In genomic region chr22:39534591-39535301, GRCh38 we compare ENCODE assay signal across 8 cellular contexts. TPM values are rescaled to one million over a fixed set of nuclear protein-coding genes. Genes with fewer than 3 reads are reported as not detected.
A peak's percentile ranks its signal among the peaks of the same experiment; 100 is the strongest.
DNase-seq lines count a peak whose midpoint lies in the region; ATAC-seq and TF ChIP-seq lines count a peak whose summit lies in the region.

No MANE protein-coding gene starts in this region.

- no peak for TF ChIP-seq POLR2A in upper lobe of left lung (IDR thresholded peaks at IDR 0.05)

- H3K27ac ChIP-seq in parathyroid adenoma (no peak overlapping the region), upper lobe of left lung (no peak overlapping the region)

- H3K9me3 ChIP-seq in parathyroid adenoma (ENCODE audit: control insufficient read depth, low read length) = no peaks in the 10 kb centered on the region
- H3K9me3 ChIP-seq in upper lobe of left lung = no peaks in the 10 kb centered on the region

- intact Hi-C loops in head of caudate nucleus (cut with DNase I) = loop anchor here (5.0 kb wide), 3 partner anchors 488 to 813 kb away; partner anchors contain the start of gene ADSL

- WGBS in upper lobe of left lung, 2 donors = 17 to 26% methylated on average over 12 to 16 of the region's 40 CpGs

- H3K4me3 ChIP-seq in parathyroid adenoma (ENCODE audit: low read depth, low read length) (no peak overlapping the region), upper lobe of left lung (no peak overlapping the region)

- peak; percentile 80 for DNase-seq in COLO668 (lab: John Stamatoyannopoulos, UW; ENCODE audit: unreplicated experiment)
- peak; percentile 61 for DNase-seq in HT1080 (ENCODE audit: low read depth)
- peak; percentile 59 to 74 for DNase-seq in SHP77 (lab: John Stamatoyannopoulos, UW)
- peak; percentile 78 for DNase-seq in activated gamma-delta T cell treated with anti-CD3 and anti-CD28 coated beads, Interleukin-2, amount 50 U/mL, for 16 hours (ENCODE audit: low read depth)
- DNase-seq in head of caudate nucleus = peak; percentile 71 to 96 (median 90)
- peak; percentile 83 to 97 for DNase-seq in upper lobe of left lung

- no peak for TF ChIP-seq EP300 in upper lobe of left lung (IDR thresholded peaks at IDR 0.05)

- H3K27me3 ChIP-seq in parathyroid adenoma (ENCODE audit: control insufficient read depth, insufficient read depth, low read length) = no peaks in the 10 kb centered on the region
- H3K27me3 ChIP-seq in upper lobe of left lung = no peaks in the 10 kb centered on the region

- TF ChIP-seq CTCF in parathyroid adenoma (IDR thresholded peaks at IDR 0.05) (peak; percentile 85), upper lobe of left lung (IDR thresholded peaks at IDR 0.05) (peak; percentile 91 to 98 (median 96))

- no peak overlapping the region for H3K4me2 ChIP-seq in parathyroid adenoma (ENCODE audit: low read length)

- H2AFZ ChIP-seq in parathyroid adenoma = peak overlapping the region; percentile 76

- peaks cover 3% of the 10 kb centered on the region for H3K4me1 ChIP-seq in parathyroid adenoma
- peaks cover 27 to 40% (median 30%) of the 10 kb centered on the region in 4 donors for H3K4me1 ChIP-seq in upper lobe of left lung

- H3K36me3 ChIP-seq in parathyroid adenoma (ENCODE audit: control insufficient read depth, insufficient read depth, low read length) = no peaks in the 10 kb centered on the region
- H3K36me3 ChIP-seq in upper lobe of left lung = peaks cover 0 to 17% (median 5%) of the 10 kb centered on the region in 4 donors

- H3K9ac ChIP-seq in parathyroid adenoma = no peak overlapping the region

- H3K79me2 ChIP-seq in parathyroid adenoma = no peaks in the 10 kb centered on the region

- ATAC-seq in upper lobe of left lung (ENCODE audit: low FRiP score in 2 of 2) = peak; percentile 38 to 65
- no peak for ATAC-seq in HG03342 (IDR thresholded peaks at IDR 0.05; ENCODE audit: unreplicated experiment)

RNA-seq across cellular contexts. Expression of gene RPS19BP1, which starts 2.2 kb away (rescaled TPM):
- 286 and 318 TPM in 2 replicates for total RNA-seq in HT1080 (2014; rRNA removed; shearing (Covaris generic))
- polyA plus RNA-seq in HT1080 (2015; cell fraction: cytosol; rRNA removed) = 121 and 165 TPM in 2 replicates
- polyA plus RNA-seq in HT1080 (2015; cell fraction: nucleus; rRNA removed) = 63.1 and 64.8 TPM in 2 replicates
- total RNA-seq in upper lobe of left lung = 100 to 1,000 TPM in 4 of 6 donors, 10 to 100 TPM in 2; 71.2 to 168 (median 106) TPM

RNA-seq across cellular contexts. Expression of gene ATF4, which starts 14.4 kb away (rescaled TPM):
- total RNA-seq in HT1080 (2014; rRNA removed; shearing (Covaris generic)) = 408 and 466 TPM in 2 replicates
- 971 and 990 TPM in 2 replicates for polyA plus RNA-seq in HT1080 (2015; cell fraction: cytosol; rRNA removed)
- 586 and 640 TPM in 2 replicates for polyA plus RNA-seq in HT1080 (2015; cell fraction: nucleus; rRNA removed)
- total RNA-seq in upper lobe of left lung = 100 to 1,000 TPM; 255 to 402 (median 364) TPM

RNA-seq across cellular contexts. Expression of gene MIEF1, which starts 32.7 kb away (rescaled TPM):
- total RNA-seq in HT1080 (2014; rRNA removed; shearing (Covaris generic)) = 41.5 and 51.4 TPM in 2 replicates
- 33.2 and 40.9 TPM in 2 replicates for polyA plus RNA-seq in HT1080 (2015; cell fraction: cytosol; rRNA removed)
- polyA plus RNA-seq in HT1080 (2015; cell fraction: nucleus; rRNA removed) = 34.5 and 34.7 TPM in 2 replicates
- total RNA-seq in upper lobe of left lung = 10 to 100 TPM; 10.5 to 35.3 (median 25.6) TPM

RNA-seq across cellular contexts. Expression of gene CACNA1I, which starts 35.8 kb away (rescaled TPM):
- total RNA-seq in HT1080 (2014; rRNA removed; shearing (Covaris generic)) = not detected in 2 replicates
- 0.01 TPM in 1 of 2 replicates, not detected in the other for polyA plus RNA-seq in HT1080 (2015; cell fraction: cytosol; rRNA removed)
- polyA plus RNA-seq in HT1080 (2015; cell fraction: nucleus; rRNA removed) = not detected in 2 replicates
- 1 to 10 TPM in 1 of 6 donors, under 1 TPM in 5; 0.15 to 4.2 (median 0.34) TPM for total RNA-seq in upper lobe of left lung
